ENCODE assay signal across 12 cellular contexts in genomic region chr3:57017481-57017880, GRCh38. TPM values are rescaled to one million over a fixed set of nuclear protein-coding genes. Genes with fewer than 3 reads are reported as not detected.
DNase-seq lines count a peak whose midpoint lies in the region; ATAC-seq and TF ChIP-seq lines count a peak whose summit lies in the region.
"Had no signal": no experiment of that assay in that cellular context is flagged by ENCODE, and none has a peak within 500 bp of the region (broad histone marks: within the 10 kb centered on the region; RNA-seq: fewer than 3 reads in every experiment).

No MANE protein-coding gene starts in this region.

- peaks cover 12% of the 10 kb centered on the region; the same call in 2 of the 3 replicates for H3K9me3 Mint-ChIP-seq in GM23338
- H3K9me3 Mint-ChIP-seq: stimulated activated naive B cell treated with anti-CD40 and anti-IgM and Interleukin-4, amounts not matched to agents 10 μg/mL and 1 μg/mL and 100 μg/mL, for 72 hours had no signal

- H3K27ac Mint-ChIP-seq in GM23338: peak overlapping the region; percentile 46; the same call in 1 of the 2 replicates
- H3K27ac Mint-ChIP-seq: activated CD4-positive, alpha-beta memory T cell treated with anti-CD3 and anti-CD28 coated beads for 36 hours; stimulated activated naive B cell treated with anti-CD40 and anti-IgM and Interleukin-4, amounts not matched to agents 10 μg/mL and 1 μg/mL and 100 μg/mL, for 72 hours had no signal

- no peaks in the 10 kb centered on the region for H3K36me3 ChIP-seq in GM23338 (ENCODE audit: insufficient read depth)
- no peaks in the 10 kb centered on the region; the same call in 1 of the 2 replicates for H3K36me3 ChIP-seq in SJCRH30
- H3K36me3 ChIP-seq in WERI-Rb-1: no peaks in the 10 kb centered on the region

- peaks cover 34% of the 10 kb centered on the region for H3K4me1 Mint-ChIP-seq in GM23338

- no peaks in the 10 kb centered on the region for H3K27me3 ChIP-seq in GM23338 (ENCODE audit: insufficient read depth)
- no peaks in the 10 kb centered on the region for H3K27me3 ChIP-seq in SJCRH30
- no peaks in the 10 kb centered on the region for H3K27me3 ChIP-seq in WERI-Rb-1 (ENCODE audit: insufficient read depth, low read depth, severe bottlenecking)

- H3K27me3 Mint-ChIP-seq in GM23338 (ENCODE audit: insufficient read depth, low read depth, poor library complexity): peaks cover 5% of the 10 kb centered on the region

- peak overlapping the region; percentile 26; the same call in 1 of the 2 replicates for H3K27ac ChIP-seq in GM23338 (ENCODE audit: low read depth)
- peak overlapping the region; percentile 33 for H3K27ac ChIP-seq in SJCRH30
- no peak overlapping the region for H3K27ac ChIP-seq in WERI-Rb-1

- intact Hi-C loops in posterior cingulate gyrus (cut with DNase I): no loop called here

- H3K4me2 ChIP-seq in GM23338: peak overlapping the region; percentile 67

- H3K4me1 ChIP-seq in GM23338 (ENCODE audit: insufficient read depth) (peaks cover 40% of the 10 kb centered on the region), SJCRH30 (peaks cover 35% of the 10 kb centered on the region)

- H3K9me2 ChIP-seq in GM23338 (ENCODE audit: insufficient read depth): no peaks in the 10 kb centered on the region; the same call in 1 of the 2 replicates

- DNase-seq in GM23338 (ENCODE audit: low spot score) (no peak), SJCRH30 (peak; percentile 23 to 33), fibroblast of peridontal ligament (ENCODE audit: extremely low read depth) (peak; percentile 29), posterior cingulate gyrus (peak; percentile 43 to 97 (median 80)), AML-193 (lab: John Stamatoyannopoulos, UW) (no peak), NCI-H1930 (lab: John Stamatoyannopoulos, UW) (no peak), WERI-Rb-1 (no peak)
- no peak for DNase-seq in stimulated activated naive CD8-positive, alpha-beta T cell treated with anti-CD3 and anti-CD28 coated beads, Interleukin-15, Interleukin-2, amounts not matched to agents 100 U/mL and 50 U/mL, for 24 hours
- DNase-seq: activated CD4-positive, alpha-beta memory T cell treated with anti-CD3 and anti-CD28 coated beads for 36 hours; NCI-H2029 treated with DMSO at 0.1 percent for 48 hours; stimulated activated naive B cell treated with anti-CD40 and anti-IgM and Interleukin-4, amounts not matched to agents 10 μg/mL and 1 μg/mL and 100 μg/mL, for 72 hours had no signal

- H3K9me3 ChIP-seq in SJCRH30 (replicated peaks) (no peaks in the 10 kb centered on the region), WERI-Rb-1 (ENCODE audit: severe bottlenecking) (peaks cover 2% of the 10 kb centered on the region)

- no peaks in the 10 kb centered on the region for H4K20me1 ChIP-seq in GM23338 (replicated peaks; ENCODE audit: insufficient read depth)

- no peaks in the 10 kb centered on the region for H3F3A ChIP-seq in GM23338 (replicated peaks; ENCODE audit: low read depth)

- no peak for ATAC-seq in GM23338
- ATAC-seq in stimulated activated naive CD8-positive, alpha-beta T cell treated with anti-CD3 and anti-CD28 coated beads, Interleukin-15, Interleukin-2, amounts not matched to agents 100 U/mL and 50 U/mL, for 24 hours: no peak
- ATAC-seq: stimulated activated naive B cell treated with anti-CD40 and anti-IgM and Interleukin-4, amounts not matched to agents 10 μg/mL and 1 μg/mL and 100 μg/mL, for 72 hours had no signal

- no peak overlapping the region for H2AFZ ChIP-seq in GM23338

- TF ChIP-seq CTCF in GM23338 (conservative IDR thresholded peaks at IDR 0.05; ENCODE audit: low read depth in 2 of 2) (no peak), WERI-Rb-1 (IDR thresholded peaks at IDR 0.05; ENCODE audit: low read depth, low read length) (no peak)

- H3K4me3 Mint-ChIP-seq in GM23338: no peak overlapping the region
- H3K4me3 Mint-ChIP-seq: activated CD4-positive, alpha-beta memory T cell treated with anti-CD3 and anti-CD28 coated beads for 36 hours; stimulated activated naive B cell treated with anti-CD40 and anti-IgM and Interleukin-4, amounts not matched to agents 10 μg/mL and 1 μg/mL and 100 μg/mL, for 72 hours had no signal

- H3K79me2 ChIP-seq in GM23338 (replicated peaks; ENCODE audit: insufficient read depth): no peaks in the 10 kb centered on the region

- H3K4me3 ChIP-seq in GM23338 (no peak overlapping the region), SJCRH30 (no peak overlapping the region), WERI-Rb-1 (ENCODE audit: low read depth, low read length) (no peak overlapping the region)

- peaks cover 12% of the 10 kb centered on the region for H3K36me3 Mint-ChIP-seq in GM23338 (ENCODE audit: low read depth)
- H3K36me3 Mint-ChIP-seq: activated CD4-positive, alpha-beta memory T cell treated with anti-CD3 and anti-CD28 coated beads for 36 hours; stimulated activated naive B cell treated with anti-CD40 and anti-IgM and Interleukin-4, amounts not matched to agents 10 μg/mL and 1 μg/mL and 100 μg/mL, for 72 hours had no signal

TF ChIP-seq in GM23338, 12 proteins besides CTCF, POLR2A, EP300 and RAD21 (continues in another document):
- no peak for TF ChIP-seq STAT1 (IDR thresholded peaks at IDR 0.05; ENCODE audit: unreplicated experiment)
- no peak for TF ChIP-seq REST (IDR thresholded peaks at IDR 0.05; ENCODE audit: unreplicated experiment)
- no peak for TF ChIP-seq ZNF331 (CRISPR knock-in tag; IDR thresholded peaks at IDR 0.05; ENCODE audit: low read depth)
- TF ChIP-seq EZH2phosphoT487 (IDR thresholded peaks at IDR 0.05; ENCODE audit: unreplicated experiment): no peak
- TF ChIP-seq POLR2AphosphoS5 (IDR thresholded peaks at IDR 0.05; ENCODE audit: low read depth): no peak
- TF ChIP-seq NANOG (IDR thresholded peaks at IDR 0.05; ENCODE audit: borderline replicate concordance): no peak
- TF ChIP-seq ETS1 (IDR thresholded peaks at IDR 0.05): no peak
- TF ChIP-seq JUNB (IDR thresholded peaks at IDR 0.05; ENCODE audit: unreplicated experiment): no peak
- no peak for TF ChIP-seq CREB1 (CRISPR knock-in tag; IDR thresholded peaks at IDR 0.05; ENCODE audit: low read depth)

RNA-seq across cellular contexts. Expression of gene SPATA12, which starts 43.0 kb away (rescaled TPM):
- 0.10 TPM in 1 of 2 replicates, not detected in the other for total RNA-seq in GM23338 (2014; rRNA removed; shearing (Covaris generic))
- polyA plus RNA-seq in GM23338 (2016; fragmentation: Nextera tagmentation; extraction: Ambion mirVana): 0.65 and 0.70 TPM in 2 replicates
- 0.10 TPM in 1 of 2 replicates, not detected in the other for total RNA-seq in SJCRH30 (2014; rRNA removed; shearing (Covaris generic))
- total RNA-seq: activated CD4-positive, alpha-beta memory T cell treated with anti-CD3 and anti-CD28 coated beads for 36 hours; liver had no signal
- polyA plus RNA-seq: liver had no signal

Comparison
In these comparisons a context has a peak if more than half of its experiments do, and no peak if none do; other contexts are left out.
1. DNase-seq: peak in SJCRH30 (2 of 2), fibroblast of peridontal ligament (single experiment) and posterior cingulate gyrus (10 of 10); none in GM23338 (single experiment), AML-193 (0 of 2), NCI-H1930 (0 of 2), WERI-Rb-1 (single experiment) and stimulated activated naive CD8-positive, alpha-beta T cell treated with anti-CD3 and anti-CD28 coated beads, Interleukin-15, Interleukin-2, amounts not matched to agents 100 U/mL and 50 U/mL, for 24 hours (single experiment).